Comparison of ENCODE assay signal across 2 cellular contexts in the genomic region with DNA sequence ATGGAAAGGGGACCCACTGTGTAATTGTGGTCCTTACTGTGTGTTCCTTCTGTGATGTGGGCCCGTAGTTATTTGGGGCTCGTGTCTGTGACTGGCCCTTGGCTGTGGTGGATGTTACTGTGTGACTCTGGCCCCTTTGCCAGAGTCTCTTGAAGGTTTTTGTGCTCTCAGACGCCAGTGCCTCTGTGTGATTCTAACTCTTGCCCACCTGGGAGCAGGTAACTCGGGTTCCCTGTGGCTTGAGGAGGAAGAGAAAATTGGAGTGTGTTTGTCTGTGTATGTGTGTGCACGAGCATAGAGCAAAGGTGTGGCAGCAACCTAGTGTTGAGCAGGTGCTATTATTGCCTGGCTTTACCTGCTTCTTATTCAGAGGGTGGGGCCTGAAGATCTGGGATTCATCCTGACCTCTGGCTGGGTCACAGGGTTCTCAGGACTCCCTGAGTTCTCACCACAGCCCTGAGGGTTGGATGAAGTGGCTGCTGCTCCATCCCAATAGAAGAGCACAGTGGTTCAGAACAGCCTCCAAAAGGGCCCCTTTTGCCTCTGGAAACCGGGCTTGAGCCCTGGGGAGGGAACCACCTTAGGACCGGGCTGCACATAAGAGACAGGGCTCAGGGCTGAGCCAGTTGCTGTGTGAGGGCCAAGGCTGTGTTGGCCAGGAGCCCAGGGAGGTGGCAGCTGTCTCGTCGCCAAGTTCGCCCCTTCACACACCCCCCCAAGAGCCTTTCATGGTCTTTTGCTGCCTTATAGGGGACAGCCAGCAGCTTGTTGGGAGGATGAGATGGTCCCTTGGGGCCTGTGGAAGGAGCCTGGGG.
TF ChIP-seq lines count a peak whose summit lies in the region.

No MANE protein-coding gene starts in this region.

TF ChIP-seq in IMR-90, 13 proteins besides CTCF, POLR2A, EP300 and RAD21:
- TF ChIP-seq CEBPB (IDR thresholded peaks at IDR 0.05; ENCODE audit: low read depth, low read length): no peak

TF ChIP-seq in K562, 482 proteins besides CTCF, POLR2A, EP300 and RAD21:
- TF ChIP-seq POLR2AphosphoS5 (IDR thresholded peaks at IDR 0.05; ENCODE audit: control insufficient read depth, insufficient read depth, low read depth, low read length) (no peak), NR1H2 (CRISPR knock-in tag; IDR thresholded peaks at IDR 0.05) (no peak), RBFOX2 (IDR thresholded peaks at IDR 0.05; ENCODE audit: low read depth, low read length) (peak; percentile 68), POLR2G (IDR thresholded peaks at IDR 0.05; ENCODE audit: low read depth, low read length) (peak; percentile 56)
